ENCODE assay signal across 18 cellular contexts in the genomic region with DNA sequence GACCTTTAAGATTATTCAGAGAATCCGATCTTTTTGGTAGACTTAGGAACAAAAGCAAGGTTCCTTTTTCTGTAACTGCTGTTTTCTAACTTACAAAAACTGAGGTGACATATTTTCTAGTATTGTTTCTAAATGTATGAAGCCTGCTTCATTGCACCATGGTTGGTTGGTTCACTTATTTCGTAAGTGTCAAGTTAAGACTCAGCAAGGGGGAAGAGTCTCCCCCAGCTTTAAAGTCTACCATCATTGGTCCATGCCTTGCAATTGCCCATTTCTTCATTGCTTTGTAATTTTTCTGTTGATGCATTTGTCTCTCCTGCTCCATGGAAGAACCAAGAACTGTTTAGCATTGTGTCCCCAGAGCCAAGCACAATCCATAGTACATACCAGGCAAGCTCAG.
"Had no signal": no experiment of that assay in that cellular context is flagged by ENCODE, and none has a peak within 500 bp of the region (broad histone marks: within the 10 kb centered on the region; RNA-seq: fewer than 3 reads in every experiment).

No MANE protein-coding gene starts in this region.

- FAIRE-seq: endothelial cell of umbilical vein had no signal

- DNase-seq: effector CD4-positive, alpha-beta T cell; endodermal cell; erythroblast; foreskin keratinocyte; left colon; left ventricle myocardium superior; mesenchymal stem cell; naive thymus-derived CD4-positive, alpha-beta T cell; posterior cingulate gyrus; spleen; stimulated activated CD4-positive, alpha-beta T cell treated with anti-CD3 and anti-CD28 coated beads, Interleukin-15, amount 100 ng/mL, for 24 hours; stimulated activated CD4-positive, alpha-beta T cell treated with anti-CD3 and anti-CD28 coated beads, Interleukin-1b, Interleukin-23, amount 100 ng/mL, for 48 hours; stimulated activated CD4-positive, alpha-beta T cell treated with anti-CD3 and anti-CD28 coated beads, Interleukin-4, amount 100 ng/mL, for 24 hours; tibial artery; upper lobe of left lung had no signal

- ATAC-seq: foreskin keratinocyte; left colon; left ventricle myocardium superior; naive thymus-derived CD4-positive, alpha-beta T cell; sciatic nerve; stimulated activated memory B cell treated with anti-CD40 and anti-IgM and Interleukin-4, amounts not matched to agents 10 μg/mL and 1 μg/mL and 100 μg/mL, for 72 hours had no signal
